8 cellular contexts compared by ENCODE assay signal in genomic region chr13:100852146-100852545, GRCh38.
"Had no signal": no experiment of that assay in that cellular context is flagged by ENCODE, and none has a peak within 500 bp of the region (broad histone marks: within the 10 kb centered on the region; RNA-seq: fewer than 3 reads in every experiment).

No MANE protein-coding gene starts in this region.

- H3K27ac ChIP-seq: GM23248 had no signal

- FAIRE-seq: H1, H54, HTR-8/SVneo had no signal

- H2AFZ ChIP-seq: GM23248 had no signal

- H3K4me1 Mint-ChIP-seq: IgD-negative memory B cell had no signal

- H3K9me3 Mint-ChIP-seq: H9 had no signal

- H3K27me3 Mint-ChIP-seq: IgD-negative memory B cell had no signal

- H3K4me3 Mint-ChIP-seq: H9, IgD-negative memory B cell had no signal

- H3K36me3 Mint-ChIP-seq: IgD-negative memory B cell had no signal

- DNase-seq: GM23248, H9, HCEC 1CT, KBM-7 had no signal

- H3K9ac ChIP-seq: GM23248 had no signal

- H3K4me3 ChIP-seq: GM23248 had no signal

- H3K27ac Mint-ChIP-seq: H9, IgD-negative memory B cell had no signal
